In the genomic region with DNA sequence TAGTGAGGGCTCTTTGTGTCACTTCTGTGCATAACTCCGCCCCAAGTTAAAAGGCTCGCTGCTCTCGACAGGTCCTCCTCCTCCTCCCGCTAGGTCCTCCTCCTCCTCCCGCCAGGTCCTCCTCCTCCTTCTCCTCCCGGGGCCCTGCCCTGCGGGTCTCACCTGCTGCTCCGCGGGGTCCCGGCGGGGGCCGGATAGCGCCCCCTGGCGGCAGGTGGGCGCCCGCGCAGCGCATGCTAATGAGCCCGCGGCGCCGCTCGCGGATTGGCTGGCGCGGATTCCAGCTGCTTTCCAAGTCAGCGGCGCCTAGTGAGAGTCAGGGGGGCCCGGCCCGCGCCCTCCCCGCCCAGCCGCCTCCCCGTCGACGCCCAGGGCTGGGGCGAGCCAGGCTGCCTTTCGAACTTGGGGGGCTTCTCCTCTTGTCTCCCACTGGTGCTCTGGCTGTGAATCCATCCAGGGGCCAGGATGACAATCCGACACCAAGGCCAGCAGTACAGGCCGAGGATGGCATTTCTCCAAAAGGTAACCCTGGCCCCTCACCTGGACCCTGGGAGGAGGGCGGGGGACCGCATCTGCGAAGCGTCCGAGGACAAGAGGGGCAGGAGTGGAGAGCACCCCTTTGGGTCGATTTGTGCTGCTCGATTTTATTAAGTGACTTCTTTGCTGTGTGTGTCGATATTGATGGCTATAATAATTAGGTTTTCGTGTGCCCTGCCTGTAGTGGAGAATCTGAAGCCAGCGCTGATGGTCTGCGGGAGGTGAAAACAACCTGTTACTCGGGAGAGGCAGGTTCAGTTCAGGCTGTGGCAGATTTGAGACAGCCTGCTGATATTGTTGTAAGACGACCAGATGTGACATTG, we compare ENCODE assay signal across 8 cellular contexts. TPM values are rescaled to one million over a fixed set of nuclear protein-coding genes. Genes with fewer than 3 reads are reported as not detected.
DNase-seq lines count a peak whose midpoint lies in the region; ATAC-seq, FAIRE-seq and TF ChIP-seq lines count a peak whose summit lies in the region.

TSS of gene RGS9 (plus strand) at position 295 of the 860 bp plus-strand sequence. CDS start at position 466, 171 bp downstream.

- no peaks in the 10 kb centered on the region for H3K36me3 ChIP-seq in keratinocyte (ENCODE audit: control insufficient read depth in 2 of 2, extremely low read depth in 1 of 2, insufficient read depth in 2 of 2, low read length in 2 of 2)

- DNase-seq in GM18507 (ENCODE audit: extremely low spot score, insufficient read length, low read depth) (peak; percentile 71), NCI-H2081 treated with DMSO at 0.1 percent for 48 hours (lab: John Stamatoyannopoulos, UW) (peak; percentile 47), WTC11 (ENCODE audit: low spot score) (peak; percentile 89), caudate nucleus (lab: John Stamatoyannopoulos, UW) (peak in 59 of 61 donors; percentile 40 to 89 (median 78)), keratinocyte (ENCODE audit: low read depth, low spot score) (peak; percentile 32)
- DNase-seq in stimulated activated CD4-positive, alpha-beta T cell treated with anti-CD3 and anti-CD28 coated beads, Interleukin-15, amount 100 ng/mL, for 1 hour (ENCODE audit: low read depth in 1 of 2, low spot score in 1 of 2) = peak; percentile 74 to 79

- peaks cover 14% of the 10 kb centered on the region for H3K27me3 ChIP-seq in keratinocyte (ENCODE audit: control insufficient read depth, extremely low read depth, insufficient read depth, low read length)

- H3K4me1 ChIP-seq in keratinocyte (ENCODE audit: control insufficient read depth, extremely low read depth, insufficient read depth, low read length) = peaks cover 5% of the 10 kb centered on the region

- TF ChIP-seq CTCF in 22Rv1 (IDR thresholded peaks at IDR 0.05) (peak; percentile 99), WTC11 (IDR thresholded peaks at IDR 0.05) (peak; percentile 99), keratinocyte (optimal IDR thresholded peaks at IDR 0.05 in 1 of 3, IDR thresholded peaks at IDR 0.05 in 1 of 3, conservative IDR thresholded peaks at IDR 0.05 in 1 of 3; ENCODE audit: extremely low read depth in 1 of 3, insufficient read depth in 2 of 3, low read length in 3 of 3) (peak; percentile 74 to 84 (median 79))

- POLR2A ChIA-PET in WTC11 (lab: Charles Lee) = no interaction called here

- H3K9me3 ChIP-seq in keratinocyte (ENCODE audit: control insufficient read depth, low read depth, low read length) = no peaks in the 10 kb centered on the region

- no peaks in the 10 kb centered on the region for H3K9me3 Mint-ChIP-seq in WTC11

- no peaks in the 10 kb centered on the region for H3K9me1 ChIP-seq in keratinocyte (ENCODE audit: control insufficient read depth, extremely low read depth, insufficient read depth, low read length)

- ATAC-seq in HG03025 (IDR thresholded peaks at IDR 0.05; ENCODE audit: low FRiP score, unreplicated experiment) (peak; percentile 81), WTC11 (peak; percentile 89)

- no peaks in the 10 kb centered on the region for H3K79me2 ChIP-seq in keratinocyte (ENCODE audit: control insufficient read depth, insufficient read depth, low read length)

- FAIRE-seq in GM18507 (lab: Jason Lieb, UNC) (peak; percentile 71), keratinocyte (lab: Jason Lieb, UNC) (no peak)

- dilution Hi-C loops in keratinocyte (cut with MboI; ENCODE audit: extremely low pct_ligation_motif_present, low sequenced_read_pairs) = no loop called here

- H4K20me1 ChIP-seq in keratinocyte (ENCODE audit: control insufficient read depth, extremely low read depth, insufficient read depth, low read length) = no peaks in the 10 kb centered on the region

- peaks cover 21% of the 10 kb centered on the region for H3K27me3 Mint-ChIP-seq in WTC11 (ENCODE audit: low read depth)

- H3K9ac ChIP-seq in keratinocyte (ENCODE audit: control insufficient read depth, extremely low read depth, insufficient read depth, low read length) = peak within 1 kb of the TSS; percentile 35

- H3K27ac Mint-ChIP-seq in WTC11 = no peak within 1 kb of the TSS

- no peak within 1 kb of the TSS for H3K27ac ChIP-seq in 22Rv1
- peak within 1 kb of the TSS; percentile 19 for H3K27ac ChIP-seq in caudate nucleus (ENCODE audit: low read depth, low read length)
- H3K27ac ChIP-seq in keratinocyte (ENCODE audit: control insufficient read depth, insufficient read depth, low read length) = no peak within 1 kb of the TSS

- no peaks in the 10 kb centered on the region for H3K36me3 Mint-ChIP-seq in WTC11

- H3K4me3 ChIP-seq in keratinocyte (ENCODE audit: control insufficient read depth in 2 of 3, extremely low read depth in 1 of 3, insufficient read depth in 2 of 3, low read depth in 1 of 3, low read length in 3 of 3) = peak within 1 kb of the TSS; percentile 21 to 65 (median 51)

- peak within 1 kb of the TSS; percentile 71 for H3K4me3 Mint-ChIP-seq in WTC11

- peak within 1 kb of the TSS; percentile 57 for H3K4me2 ChIP-seq in keratinocyte (ENCODE audit: control insufficient read depth, extremely low read depth, insufficient read depth, low read depth, low read length)

- H3K4me1 Mint-ChIP-seq in WTC11 = peaks cover 24% of the 10 kb centered on the region

- CTCF ChIA-PET in WTC11 (lab: Charles Lee) = interaction anchor here (0.6 to 1.7 kb wide), 29 partner anchors 9 to 1267 kb away, joined by 3 to 14 read pairs (median 4); partner anchors contain the start of gene LRRC37A3

- H2AFZ ChIP-seq in keratinocyte (ENCODE audit: control insufficient read depth, low read length) = peak within 1 kb of the TSS; percentile 58

TF ChIP-seq in WTC11, 78 proteins besides CTCF, POLR2A, EP300 and RAD21 (continues in another document):
- TF ChIP-seq FOXK1 (CRISPR knock-in tag; IDR thresholded peaks at IDR 0.05) (no peak), MYBL2 (CRISPR knock-in tag; IDR thresholded peaks at IDR 0.05) (peak; percentile 44; the same call in 1 of the 2 replicates), FOXP1 (CRISPR knock-in tag; IDR thresholded peaks at IDR 0.05; ENCODE audit: borderline replicate concordance) (peak; percentile 50; the same call in 1 of the 2 replicates), ZNF423 (CRISPR knock-in tag; IDR thresholded peaks at IDR 0.05) (peak; percentile 97), CDX4 (CRISPR knock-in tag; IDR thresholded peaks at IDR 0.05; ENCODE audit: borderline replicate concordance) (no peak), MAX (CRISPR knock-in tag; IDR thresholded peaks at IDR 0.05) (peak; percentile 34; the same call in 1 of the 2 replicates), GABPB1 (CRISPR knock-in tag; IDR thresholded peaks at IDR 0.05) (0 out of 2 replicates have a peak, but pooled peaks have one; percentile 54), TEAD1 (CRISPR knock-in tag; IDR thresholded peaks at IDR 0.05) (0 out of 2 replicates have a peak, but pooled peaks have one; percentile 47), SP1 (CRISPR knock-in tag; conservative IDR thresholded peaks at IDR 0.05) (peak; percentile 75)
- TF ChIP-seq, protein P1, sequence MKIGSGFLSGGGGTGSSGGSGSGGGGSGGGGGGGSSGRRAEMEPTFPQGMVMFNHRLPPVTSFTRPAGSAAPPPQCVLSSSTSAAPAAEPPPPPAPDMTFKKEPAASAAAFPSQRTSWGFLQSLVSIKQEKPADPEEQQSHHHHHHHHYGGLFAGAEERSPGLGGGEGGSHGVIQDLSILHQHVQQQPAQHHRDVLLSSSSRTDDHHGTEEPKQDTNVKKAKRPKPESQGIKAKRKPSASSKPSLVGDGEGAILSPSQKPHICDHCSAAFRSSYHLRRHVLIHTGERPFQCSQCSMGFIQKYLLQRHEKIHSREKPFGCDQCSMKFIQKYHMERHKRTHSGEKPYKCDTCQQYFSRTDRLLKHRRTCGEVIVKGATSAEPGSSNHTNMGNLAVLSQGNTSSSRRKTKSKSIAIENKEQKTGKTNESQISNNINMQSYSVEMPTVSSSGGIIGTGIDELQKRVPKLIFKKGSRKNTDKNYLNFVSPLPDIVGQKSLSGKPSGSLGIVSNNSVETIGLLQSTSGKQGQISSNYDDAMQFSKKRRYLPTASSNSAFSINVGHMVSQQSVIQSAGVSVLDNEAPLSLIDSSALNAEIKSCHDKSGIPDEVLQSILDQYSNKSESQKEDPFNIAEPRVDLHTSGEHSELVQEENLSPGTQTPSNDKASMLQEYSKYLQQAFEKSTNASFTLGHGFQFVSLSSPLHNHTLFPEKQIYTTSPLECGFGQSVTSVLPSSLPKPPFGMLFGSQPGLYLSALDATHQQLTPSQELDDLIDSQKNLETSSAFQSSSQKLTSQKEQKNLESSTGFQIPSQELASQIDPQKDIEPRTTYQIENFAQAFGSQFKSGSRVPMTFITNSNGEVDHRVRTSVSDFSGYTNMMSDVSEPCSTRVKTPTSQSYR (CRISPR knock-in tag; IDR thresholded peaks at IDR 0.05) = no peak

RNA-seq across cellular contexts. Expression of gene RGS9, which starts in this region (rescaled TPM):
- 11.3 to 17.8 TPM (median 13.3 TPM) in 3 replicates for total RNA-seq in WTC11 (2021)
- 2.1 to 4.8 TPM (median 2.3 TPM) in 3 replicates for polyA plus RNA-seq in keratinocyte
- polyA plus RNA-seq in keratinocyte (2011; ENCODE audit: low read depth) = 1.2 TPM
- 2.6 and 4.0 TPM in 2 replicates for polyA plus RNA-seq in keratinocyte (2011; cell fraction: cytosol; rRNA removed)
- 1.1 and 1.7 TPM in 2 replicates for polyA plus RNA-seq in keratinocyte (2011; cell fraction: nucleus; rRNA removed)
- polyA plus RNA-seq in keratinocyte (2012; ENCODE audit: low replicate concordance) = 1.2 and 3.0 TPM in 2 replicates
- 0.92 to 1.9 TPM (median 1.1 TPM) in 3 replicates for polyA minus RNA-seq in keratinocyte
- polyA minus RNA-seq in keratinocyte (2011; cell fraction: cytosol; rRNA and poly(A)+ RNA removed) = 1.5 TPM
- polyA minus RNA-seq in keratinocyte (2011; cell fraction: nucleus; rRNA and poly(A)+ RNA removed) = 0.53 and 1.6 TPM in 2 replicates

Comparison
In these comparisons a context has a peak if more than half of its experiments do, and no peak if none do; other contexts are left out.
1. DNase-seq: peak in every context shown above with its lines; median percentile 89 in WTC11; 78 in caudate nucleus; 76 in stimulated activated CD4-positive, alpha-beta T cell treated with anti-CD3 and anti-CD28 coated beads, Interleukin-15, amount 100 ng/mL, for 1 hour; 71 in GM18507; 47 in NCI-H2081 treated with DMSO at 0.1 percent for 48 hours; 32 in keratinocyte.